ENCODE assay signal across 9 cellular contexts in the genomic region with DNA sequence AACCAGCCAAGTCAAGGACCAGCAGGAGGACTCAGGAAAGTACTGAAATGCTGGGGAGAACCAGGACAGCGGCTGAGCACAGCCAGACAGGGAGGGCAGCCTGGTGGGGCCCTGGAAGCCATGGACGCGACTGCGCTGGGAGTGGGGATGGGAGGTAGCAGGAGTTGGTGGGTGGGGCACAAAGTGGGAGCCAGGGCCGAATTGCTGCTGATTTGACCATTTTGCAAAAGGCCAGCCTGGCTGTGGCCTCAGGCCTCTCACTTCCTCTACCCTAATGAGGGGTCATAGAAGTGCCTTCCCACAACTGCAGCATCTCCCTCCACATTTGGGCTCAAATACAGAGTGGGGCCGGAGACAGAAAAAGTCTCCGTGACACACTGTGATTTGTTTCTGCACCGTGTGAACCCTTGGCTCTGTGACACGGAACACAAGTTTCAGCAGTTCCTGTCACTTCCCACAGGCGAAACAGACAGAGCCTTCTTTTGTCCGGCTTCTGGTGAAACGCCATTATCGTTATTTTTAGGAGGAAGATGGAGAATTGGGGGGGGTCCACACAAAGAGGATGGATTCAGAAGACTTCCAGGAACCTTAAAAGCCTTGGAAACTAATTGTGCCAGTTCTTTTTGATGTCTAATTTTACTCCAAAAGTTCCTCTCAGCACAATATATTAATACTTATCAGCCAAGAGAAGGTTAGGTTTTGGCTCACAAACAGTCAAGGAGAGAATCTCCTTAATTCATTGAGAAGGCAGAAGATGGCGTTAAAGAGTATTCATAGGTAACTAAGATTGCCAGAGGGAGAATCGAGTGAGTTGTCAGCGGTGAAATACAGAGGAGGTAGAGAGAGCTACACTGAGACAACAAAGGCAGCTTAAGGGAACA. TPM values are rescaled to one million over a fixed set of nuclear protein-coding genes. Genes with fewer than 3 reads are reported as not detected.
DNase-seq lines count a peak whose midpoint lies in the region; ATAC-seq lines count a peak whose summit lies in the region.
"Not testable (repeated sequence)": the region's sequence is repeated elsewhere in the genome, so short reads cannot be mapped to it uniquely, and the experiment has no call there.
"Had no signal": no experiment of that assay in that cellular context is flagged by ENCODE, and none has a peak within 500 bp of the region (broad histone marks: within the 10 kb centered on the region; RNA-seq: fewer than 3 reads in every experiment).

No MANE protein-coding gene starts in this region.

- not testable (repeated sequence) for H3K9me3 ChIP-seq in neuron (ENCODE audit: low read length); stomach smooth muscle (ENCODE audit: control insufficient read depth in 2 of 2, low read length in 2 of 2)

- intact Hi-C loops in dendritic cell treated with granulocyte-macrophage colony-stimulating factor and Interleukin-4, amounts not matched to agents 40 ng/mL and 50 ng/mL, for 4 days (cut with micrococcal nuclease): not testable (repeated sequence)

- H3K27ac Mint-ChIP-seq in activated T-helper 17 cell treated with anti-CD3 and anti-CD28 coated beads, Interleukin-2, amount 50 U/mL, for 72 hours: peak overlapping the region; percentile 7
- H3K27ac Mint-ChIP-seq in dendritic cell treated with granulocyte-macrophage colony-stimulating factor and Interleukin-4, amounts not matched to agents 40 ng/mL and 50 ng/mL, for 4 days: peak overlapping the region; percentile 56

- peak overlapping the region; percentile 22 to 36 for H3K9ac ChIP-seq in stomach smooth muscle (ENCODE audit: low read length in 2 of 2)

- H3K4me1 ChIP-seq in neuron (ENCODE audit: insufficient read depth, low read length): peaks cover 28% of the 10 kb centered on the region
- peaks cover 15% of the 10 kb centered on the region for H3K4me1 ChIP-seq in stomach smooth muscle (ENCODE audit: control insufficient read depth, insufficient read depth, low read length)

- DNase-seq in Caki2 (ENCODE audit: low read depth): peak; percentile 18
- DNase-seq in M059J (ENCODE audit: low read depth): peak; percentile 45
- DNase-seq in foreskin melanocyte: peak; percentile 61
- DNase-seq in left kidney (ENCODE audit: low read depth, low spot score): peak; percentile 64

- H3K36me3 ChIP-seq in neuron (ENCODE audit: insufficient read depth, low read length); stomach smooth muscle (ENCODE audit: control insufficient read depth in 2 of 2, insufficient read depth in 2 of 2, low read length in 2 of 2): not testable (repeated sequence)

- H2AFZ ChIP-seq in neuron (ENCODE audit: low read depth, low read length): peak overlapping the region; percentile 92

- H3K4me1 Mint-ChIP-seq in activated T-helper 17 cell treated with anti-CD3 and anti-CD28 coated beads, Interleukin-2, amount 50 U/mL, for 72 hours: not testable (repeated sequence)
- peaks cover 42% of the 10 kb centered on the region for H3K4me1 Mint-ChIP-seq in dendritic cell treated with granulocyte-macrophage colony-stimulating factor and Interleukin-4, amounts not matched to agents 40 ng/mL and 50 ng/mL, for 4 days (ENCODE audit: low read depth)

- H3K27ac ChIP-seq in stomach smooth muscle (ENCODE audit: low read length): peak overlapping the region; percentile 46

- H3K27me3 ChIP-seq in neuron (ENCODE audit: insufficient read depth, low read length); stomach smooth muscle (ENCODE audit: control insufficient read depth in 1 of 2, insufficient read depth in 2 of 2, low read length in 2 of 2): not testable (repeated sequence)

- H3K4me3 Mint-ChIP-seq in activated T-helper 17 cell treated with anti-CD3 and anti-CD28 coated beads, Interleukin-2, amount 50 U/mL, for 72 hours: peak overlapping the region; percentile 7
- H3K4me3 Mint-ChIP-seq in dendritic cell treated with granulocyte-macrophage colony-stimulating factor and Interleukin-4, amounts not matched to agents 40 ng/mL and 50 ng/mL, for 4 days: not testable (repeated sequence)

- not testable (repeated sequence) for H3K9me3 Mint-ChIP-seq in activated T-helper 17 cell treated with anti-CD3 and anti-CD28 coated beads, Interleukin-2, amount 50 U/mL, for 72 hours; dendritic cell treated with granulocyte-macrophage colony-stimulating factor and Interleukin-4, amounts not matched to agents 40 ng/mL and 50 ng/mL, for 4 days

- H3K36me3 Mint-ChIP-seq in activated T-helper 17 cell treated with anti-CD3 and anti-CD28 coated beads, Interleukin-2, amount 50 U/mL, for 72 hours (ENCODE audit: low read depth); dendritic cell treated with granulocyte-macrophage colony-stimulating factor and Interleukin-4, amounts not matched to agents 40 ng/mL and 50 ng/mL, for 4 days (ENCODE audit: low read depth): not testable (repeated sequence)

- peak overlapping the region; percentile 28 for H3K4me3 ChIP-seq in neuron (ENCODE audit: low read length)
- peak overlapping the region in 1 of 2 donors; percentile 47 for H3K4me3 ChIP-seq in stomach smooth muscle (ENCODE audit: low read length in 2 of 2)

- ATAC-seq in activated T-helper 17 cell treated with anti-CD3 and anti-CD28 coated beads, Interleukin-2, amount 50 U/mL, for 72 hours (replicated peaks): not testable (repeated sequence)

- in situ Hi-C loops in Caki2 (cut with HindIII; ENCODE audit: low pct_unique_long_range_greater_than_20kb, low sequenced_read_pairs): not testable (repeated sequence)

- peaks cover 14% of the 10 kb centered on the region for H3K27me3 Mint-ChIP-seq in activated T-helper 17 cell treated with anti-CD3 and anti-CD28 coated beads, Interleukin-2, amount 50 U/mL, for 72 hours
- H3K27me3 Mint-ChIP-seq in dendritic cell treated with granulocyte-macrophage colony-stimulating factor and Interleukin-4, amounts not matched to agents 40 ng/mL and 50 ng/mL, for 4 days: peaks cover 23% of the 10 kb centered on the region

RNA-seq across cellular contexts. Expression of a gene that starts 21.5 kb away (rescaled TPM):
- total RNA-seq in Caki2 (2014; rRNA removed; shearing (Covaris generic); ENCODE audit: low replicate concordance): 30.4 and 36.0 TPM in 2 replicates
- 12.0 and 24.9 TPM in 2 replicates for total RNA-seq in M059J (2014; rRNA removed; shearing (Covaris generic))
- total RNA-seq in activated T-helper 17 cell treated with anti-CD3 and anti-CD28 coated beads, Interleukin-2, amount 50 U/mL, for 72 hours: 1 to 10 TPM; 2.1 to 10.0 TPM
- total RNA-seq: HFFc6 had no signal
